In the genomic region with DNA sequence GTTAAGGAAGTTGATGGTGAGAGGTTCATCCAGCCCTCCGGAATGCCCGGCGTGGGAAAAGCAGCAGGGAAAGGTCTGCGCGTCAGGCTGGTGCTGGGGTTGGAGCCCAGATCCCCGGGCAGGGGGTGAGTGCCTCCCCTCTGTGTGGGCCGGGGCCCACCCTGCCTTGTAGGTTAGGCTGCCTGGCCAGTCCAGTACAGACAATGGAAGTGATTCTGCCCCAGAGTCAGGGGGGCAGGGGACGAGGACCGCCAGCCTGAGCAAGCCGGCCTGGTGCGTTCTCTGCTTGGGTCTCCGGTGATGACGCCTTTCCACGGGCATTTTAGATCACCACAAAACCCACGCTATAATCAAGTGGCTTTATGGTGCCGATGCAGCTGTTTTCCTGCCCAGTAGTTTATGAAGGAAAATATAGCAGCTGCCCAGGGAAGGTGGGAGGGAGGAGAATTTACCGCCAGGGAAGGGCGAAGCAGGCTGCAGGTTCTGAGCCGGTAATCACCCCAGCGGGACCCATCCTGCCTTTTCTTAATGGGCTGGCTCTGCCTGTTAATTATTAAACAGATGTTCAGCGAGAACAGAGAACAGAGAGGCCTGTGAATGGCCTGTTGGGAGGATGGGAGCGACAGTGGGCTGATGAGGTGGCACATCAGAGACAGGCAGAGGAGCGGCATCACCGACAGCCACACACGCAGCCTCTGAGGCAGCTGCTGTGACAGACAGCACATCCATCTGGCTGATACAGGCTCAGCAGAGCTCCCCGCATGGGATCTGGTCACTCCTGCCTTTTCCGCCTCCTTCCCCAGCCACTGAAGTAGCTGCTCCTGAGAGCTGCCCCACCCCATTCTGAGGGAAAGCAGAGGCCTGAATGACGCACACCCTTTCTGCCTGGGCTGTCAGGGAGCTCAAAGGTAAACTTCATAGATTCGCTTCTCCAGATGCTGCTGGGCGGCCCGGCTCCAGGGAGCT, we compare ENCODE assay signal across 9 cellular contexts. TPM values are rescaled to one million over a fixed set of nuclear protein-coding genes. Genes with fewer than 3 reads are reported as not detected.
DNase-seq lines count a peak whose midpoint lies in the region; ATAC-seq and FAIRE-seq lines count a peak whose summit lies in the region.
"Had no signal": no experiment of that assay in that cellular context is flagged by ENCODE, and none has a peak within 500 bp of the region (broad histone marks: within the 10 kb centered on the region; RNA-seq: fewer than 3 reads in every experiment).

No MANE protein-coding gene starts in this region.

- H3K18ac ChIP-seq in trophoblast cell (ENCODE audit: low read length), result no peak overlapping the region

- intact Hi-C loops in left cardiac atrium (cut with DNase I), result no loop called here

- H3K79me2 ChIP-seq in trophoblast cell (ENCODE audit: control insufficient read depth, insufficient read depth, low read length, poor library complexity), result no peaks in the 10 kb centered on the region

- no peak overlapping the region for H4K12ac ChIP-seq in trophoblast cell (ENCODE audit: low read depth, low read length)

- no peak overlapping the region for H3K4me3 ChIP-seq in trophoblast cell (ENCODE audit: low read depth, low read length)
- H3K4me3 ChIP-seq: thoracic aorta had no signal

- H2AK5ac ChIP-seq in trophoblast cell (ENCODE audit: low read length), result no peak overlapping the region

- no peak overlapping the region for H4K91ac ChIP-seq in trophoblast cell (ENCODE audit: low read depth, low read length)

- H3K14ac ChIP-seq in trophoblast cell (ENCODE audit: low read length), result no peak overlapping the region

- H2BK120ac ChIP-seq in trophoblast cell (ENCODE audit: insufficient read depth, low read length, poor library complexity), result no peak overlapping the region

- no peaks in the 10 kb centered on the region for H3K27me3 ChIP-seq in trophoblast cell (ENCODE audit: insufficient read depth, low read length)

- H3K36me3 ChIP-seq in trophoblast cell (ENCODE audit: control insufficient read depth in 1 of 2, insufficient read depth in 2 of 2, low read length in 2 of 2), result no peaks in the 10 kb centered on the region
- H3K36me3 ChIP-seq: thoracic aorta had no signal

- FAIRE-seq in RCC 7860 (lab: Jason Lieb, UNC), result peak; percentile 95

- peaks cover 13 to 15% of the 10 kb centered on the region in 2 experiments for H3K4me1 ChIP-seq in trophoblast cell (ENCODE audit: control insufficient read depth in 1 of 2, insufficient read depth in 2 of 2, low read length in 2 of 2)

- WGBS in trophoblast cell (ENCODE audit: extremely low coverage, insufficient coverage, insufficient read length), result no CpG with 5 or more reads among the region's 31 CpGs

- DNase-seq in EL, result peak; percentile 30
- peak; percentile 99 for DNase-seq in RCC 7860 (ENCODE audit: low spot score)
- peak; percentile 37 for DNase-seq in fibroblast of peridontal ligament (ENCODE audit: extremely low read depth)
- DNase-seq in trophoblast cell, result peak; percentile 38 to 46
- DNase-seq in NK-92 treated with Interleukin-12 subunit alpha and Interleukin-12 subunit beta, amount 100 ng/mL, for 24 hours (lab: John Stamatoyannopoulos, UW), result no peak
- DNase-seq in AML-193 (lab: John Stamatoyannopoulos, UW), result no peak
- no peak for DNase-seq in left cardiac atrium

- ATAC-seq in HG03175 (IDR thresholded peaks at IDR 0.05; ENCODE audit: unreplicated experiment) (no peak), left cardiac atrium (no peak)

- H3K4ac ChIP-seq in trophoblast cell (ENCODE audit: low read depth, low read length), result no peak overlapping the region

- H2AFZ ChIP-seq in trophoblast cell (ENCODE audit: insufficient read depth, low read length, poor library complexity), result peak overlapping the region; percentile 17

- H3K23ac ChIP-seq in trophoblast cell (ENCODE audit: low read length), result no peak overlapping the region

- peak overlapping the region; percentile 4 for H4K8ac ChIP-seq in trophoblast cell (ENCODE audit: low read depth, low read length)

- no peak overlapping the region for H3K9ac ChIP-seq in trophoblast cell (ENCODE audit: low read length)

- H3K4me2 ChIP-seq in trophoblast cell (ENCODE audit: low read length), result no peak overlapping the region

- H2BK5ac ChIP-seq in trophoblast cell (ENCODE audit: low read depth, low read length, poor library complexity), result no peak overlapping the region

- H3K27ac ChIP-seq in trophoblast cell (ENCODE audit: low read depth, low read length), result no peak overlapping the region
- H3K27ac ChIP-seq: thoracic aorta had no signal

- peaks cover 4% of the 10 kb centered on the region for H3K79me1 ChIP-seq in trophoblast cell (ENCODE audit: low read length)

- peaks cover 1% of the 10 kb centered on the region for H3K9me3 ChIP-seq in trophoblast cell (ENCODE audit: insufficient read depth, low read depth, low read length)
- H3K9me3 ChIP-seq: thoracic aorta had no signal

- H2BK12ac ChIP-seq in trophoblast cell (ENCODE audit: low read length), result peak overlapping the region; percentile 8

RNA-seq across cellular contexts. Expression of gene BDH1, which starts 35.2 kb away (rescaled TPM):
- polyA plus RNA-seq in trophoblast cell (2013), result 3.1 and 3.6 TPM in 2 replicates
- total RNA-seq in left cardiac atrium, result 10 to 100 TPM; 29.9 to 31.4 TPM

Comparison
In these comparisons a context has a peak if more than half of its experiments do, and no peak if none do; other contexts are left out.
1. DNase-seq: peak in EL (single experiment), RCC 7860 (single experiment), fibroblast of peridontal ligament (single experiment) and trophoblast cell (2 of 2); none in NK-92 treated with Interleukin-12 subunit alpha and Interleukin-12 subunit beta, amount 100 ng/mL, for 24 hours (single experiment), AML-193 (0 of 2) and left cardiac atrium (single experiment).